Comparison of ENCODE assay signal across 32 cellular contexts in the genomic region with DNA sequence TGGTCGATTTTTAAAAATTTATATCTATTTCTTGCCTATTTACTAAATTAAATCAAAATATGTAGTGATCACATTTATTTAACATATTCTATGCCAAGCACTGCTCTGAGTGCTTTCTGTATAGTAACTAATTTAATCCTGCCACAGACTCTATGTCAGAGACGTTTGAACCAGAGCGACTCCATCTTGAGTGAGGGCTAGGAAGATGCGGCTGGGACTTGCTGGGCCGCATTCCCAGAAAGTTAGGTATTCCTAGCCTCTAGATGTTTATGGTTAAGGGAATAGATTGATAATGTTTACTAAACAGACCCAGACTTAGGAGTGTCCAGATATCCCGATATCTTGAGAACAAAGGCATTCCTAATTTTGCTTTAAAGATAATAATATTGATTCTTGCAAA. TPM values are rescaled to one million over a fixed set of nuclear protein-coding genes. Genes with fewer than 3 reads are reported as not detected.
"Had no signal": no experiment of that assay in that cellular context is flagged by ENCODE, and none has a peak within 500 bp of the region (broad histone marks: within the 10 kb centered on the region; RNA-seq: fewer than 3 reads in every experiment).

No MANE protein-coding gene starts in this region.

- H3K36me3 ChIP-seq: adrenal gland, breast epithelium had no signal

- H3K9me3 Mint-ChIP-seq: activated B cell treated with CpG ODN at 0.5 μM for 24 hours; activated T-cell treated with anti-CD3 and anti-CD28 coated beads, Interleukin-2, amount 50 U/mL, for 24 hours had no signal

- H3K27ac ChIP-seq: adrenal gland, brain microvascular endothelial cell, breast epithelium, VCaP had no signal

- H3K27ac Mint-ChIP-seq: activated B cell treated with CpG ODN at 0.5 μM for 24 hours; activated CD4-positive, alpha-beta memory T cell treated with anti-CD3 and anti-CD28 coated beads, Interleukin-2, amount 10 ng/mL, durations not matched to agents 7 days and 5 days; activated CD4-positive, alpha-beta T cell treated with anti-CD3 and anti-CD28 coated beads for 36 hours; activated CD4-positive, alpha-beta T cell treated with anti-CD3 and anti-CD28 coated beads, Interleukin-2, amount 10 ng/mL, durations not matched to agents 7 days and 5 days; activated CD8-positive, alpha-beta memory T cell treated with anti-CD3 and anti-CD28 coated beads, Interleukin-2, amount 10 ng/mL, durations not matched to agents 7 days and 5 days; activated CD8-positive, alpha-beta T cell treated with anti-CD3 and anti-CD28 coated beads, Interleukin-2, amount 10 ng/mL, durations not matched to agents 7 days and 5 days; activated naive CD4-positive, alpha-beta T cell treated with anti-CD3 and anti-CD28 coated beads, Interleukin-2, amount 50 U/mL, for 72 hours; activated naive CD8-positive, alpha-beta T cell treated with anti-CD3 and anti-CD28 coated beads for 36 hours; activated T-cell treated with anti-CD3 and anti-CD28 coated beads, Interleukin-2, amount 50 U/mL, for 24 hours; activated T-helper 2 cell treated with anti-CD3 and anti-CD28 coated beads, Interferon-gamma antibody, Interleukin-2, Interleukin-4, amounts not matched to agents 10 μg/mL and 5 μg/mL and 100 μg/mL, durations not matched to agents 14 hours and 24 hours and 36 hours; T-helper 1 cell treated with Interleukin-12 subunit alpha and Interleukin-12 subunit beta and Interleukin-4 antibody, amounts not matched to agents 30 μg/mL and 1 μg/mL, for 36 hours; T-helper 2 cell treated with Interferon-gamma antibody and Interleukin-4, amounts not matched to agents 5 μg/mL and 100 μg/mL, for 36 hours had no signal

- H3K9me3 ChIP-seq: adrenal gland, body of pancreas, breast epithelium had no signal

- DNase-seq: activated B cell treated with CpG ODN at 0.5 μM for 24 hours; activated CD4-positive, alpha-beta memory T cell treated with anti-CD3 and anti-CD28 coated beads, Interleukin-2, amount 10 ng/mL, durations not matched to agents 7 days and 5 days; activated CD4-positive, alpha-beta T cell treated with anti-CD3 and anti-CD28 coated beads for 36 hours; activated CD4-positive, alpha-beta T cell treated with anti-CD3 and anti-CD28 coated beads for 48 hours; activated CD4-positive, alpha-beta T cell treated with anti-CD3 and anti-CD28 coated beads, Interleukin-2, amount 10 ng/mL, durations not matched to agents 7 days and 5 days; activated CD4-positive, alpha-beta T cell treated with anti-CD3 and anti-CD28 coated beads, Interleukin-2, amount 50 U/mL, for 48 hours; activated CD4-positive, CD25-positive, alpha-beta regulatory T cell treated with anti-CD3 and anti-CD28 coated beads, Interleukin-2, amount 50 U/mL, for 72 hours; activated CD8-positive, alpha-beta memory T cell treated with anti-CD3 and anti-CD28 coated beads for 24 hours; activated CD8-positive, alpha-beta memory T cell treated with anti-CD3 and anti-CD28 coated beads, Interleukin-2, amount 10 ng/mL, durations not matched to agents 7 days and 5 days; activated CD8-positive, alpha-beta memory T cell treated with anti-CD3 and anti-CD28 coated beads, Interleukin-2, amount 50 U/mL, for 48 hours; activated CD8-positive, alpha-beta T cell treated with anti-CD3 and anti-CD28 coated beads, Interleukin-2, amount 10 ng/mL, durations not matched to agents 7 days and 5 days; activated effector memory CD4-positive, alpha-beta T cell treated with Interleukin-2 at 50 U/mL for 16 hours; activated gamma-delta T cell; activated naive CD4-positive, alpha-beta T cell treated with anti-CD3 and anti-CD28 coated beads, Interleukin-2, amount 50 U/mL, for 16 hours; activated naive CD4-positive, alpha-beta T cell treated with Interleukin-2 at 50 U/mL for 16 hours; activated naive CD8-positive, alpha-beta T cell treated with anti-CD3 and anti-CD28 coated beads for 36 hours; activated T-cell treated with anti-CD3 and anti-CD28 coated beads, Interleukin-2, amount 50 U/mL, for 24 hours; activated T-cell treated with anti-CD3 and anti-CD28 coated beads, Interleukin-2, amount 50 U/mL, for 48 hours; adrenal gland; amniotic stem cell; aorta; body of pancreas; brain microvascular endothelial cell; central memory CD4-positive, alpha-beta T cell; T-helper 2 cell; T-helper 9 cell had no signal

- H3K4me3 ChIP-seq: adrenal gland, body of pancreas, breast epithelium had no signal

- H3K4me3 Mint-ChIP-seq: activated B cell treated with CpG ODN at 0.5 μM for 24 hours; activated CD4-positive, alpha-beta memory T cell treated with anti-CD3 and anti-CD28 coated beads, Interleukin-2, amount 10 ng/mL, durations not matched to agents 7 days and 5 days; activated CD4-positive, alpha-beta T cell treated with anti-CD3 and anti-CD28 coated beads for 36 hours; activated CD4-positive, alpha-beta T cell treated with anti-CD3 and anti-CD28 coated beads, Interleukin-2, amount 10 ng/mL, durations not matched to agents 7 days and 5 days; activated CD8-positive, alpha-beta memory T cell treated with anti-CD3 and anti-CD28 coated beads, Interleukin-2, amount 10 ng/mL, durations not matched to agents 7 days and 5 days; activated CD8-positive, alpha-beta T cell treated with anti-CD3 and anti-CD28 coated beads, Interleukin-2, amount 10 ng/mL, durations not matched to agents 7 days and 5 days; activated naive CD8-positive, alpha-beta T cell treated with anti-CD3 and anti-CD28 coated beads for 36 hours; activated T-cell treated with anti-CD3 and anti-CD28 coated beads, Interleukin-2, amount 50 U/mL, for 24 hours; T-helper 1 cell treated with Interleukin-12 subunit alpha and Interleukin-12 subunit beta and Interleukin-4 antibody, amounts not matched to agents 30 μg/mL and 1 μg/mL, for 36 hours; T-helper 2 cell treated with Interferon-gamma antibody and Interleukin-4, amounts not matched to agents 5 μg/mL and 100 μg/mL, for 36 hours had no signal

- H3K4me1 ChIP-seq: breast epithelium had no signal

RNA-seq across cellular contexts. Expression of a gene that starts 19.3 kb away (rescaled TPM):
- total RNA-seq: activated B cell treated with CpG ODN at 0.5 μM for 24 hours; activated CD4-positive, alpha-beta T cell treated with anti-CD3 and anti-CD28 coated beads, Interleukin-2, amount 10 ng/mL, durations not matched to agents 7 days and 5 days; activated CD8-positive, alpha-beta memory T cell treated with anti-CD3 and anti-CD28 coated beads, Interleukin-2, amount 10 ng/mL, durations not matched to agents 7 days and 5 days; activated naive CD8-positive, alpha-beta T cell treated with anti-CD3 and anti-CD28 coated beads for 36 hours had no signal
